Comparison of ENCODE assay signal across 8 cellular contexts in the genomic region with DNA sequence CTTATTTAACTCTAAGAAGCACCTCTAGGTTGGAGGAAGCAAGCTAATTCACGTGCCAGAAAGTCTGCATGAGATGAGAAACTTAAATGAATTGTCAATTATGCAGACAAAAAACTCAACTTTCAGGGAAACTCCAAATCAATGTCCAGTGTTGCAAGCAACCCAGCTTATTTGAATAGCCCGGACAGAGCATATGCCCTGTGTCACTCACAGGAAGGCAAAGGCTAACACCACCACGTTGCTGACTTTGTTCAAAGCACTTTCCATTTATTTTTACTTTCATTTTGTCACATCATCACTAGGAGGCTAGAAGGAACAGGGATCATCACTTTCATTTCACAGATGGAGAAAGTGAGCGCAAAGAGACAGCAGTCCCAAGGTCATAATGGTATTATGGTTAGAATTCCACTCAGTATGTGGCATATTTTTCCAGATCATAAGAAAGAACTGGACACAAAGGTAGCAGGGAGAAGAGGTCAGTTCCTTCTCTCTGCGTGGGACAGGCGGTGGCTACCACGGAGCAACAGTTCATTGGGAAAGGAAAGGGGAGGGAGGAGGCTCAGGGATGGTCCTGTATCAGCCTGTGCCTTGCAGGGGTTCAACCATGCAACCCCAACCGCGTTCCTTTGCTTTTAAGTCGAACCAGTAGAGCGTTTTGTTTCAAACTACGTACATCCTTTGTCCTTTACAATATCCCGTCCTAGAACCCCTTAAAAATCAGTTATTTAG. TPM values are rescaled to one million over a fixed set of nuclear protein-coding genes. Genes with fewer than 3 reads are reported as not detected.
DNase-seq lines count a peak whose midpoint lies in the region; ATAC-seq, FAIRE-seq and TF ChIP-seq lines count a peak whose summit lies in the region.

No MANE protein-coding gene starts in this region.

- H3K9ac ChIP-seq in iPS-15b (ENCODE audit: low read depth, low read length) = no peak overlapping the region

- H3K27me3 ChIP-seq in CD4-positive, CD25-positive, alpha-beta regulatory T cell (ENCODE audit: control insufficient read depth, insufficient read depth, low read length) = no peaks in the 10 kb centered on the region
- H3K27me3 ChIP-seq in iPS-15b (ENCODE audit: control insufficient read depth, insufficient read depth, low read length) (peaks cover 48% of the 10 kb centered on the region), gastrocnemius medialis (no peaks in the 10 kb centered on the region)

- peaks cover 19 to 53% (median 42%) of the 10 kb centered on the region in 4 donors for H3K4me1 Mint-ChIP-seq in CD4-positive, CD25-positive, alpha-beta regulatory T cell

- TF ChIP-seq CTCF in gastrocnemius medialis (IDR thresholded peaks at IDR 0.05 in 4 of 5, conservative IDR thresholded peaks at IDR 0.05 in 1 of 5) (peak in 1 of 5 experiments; percentile 25), D721Med (IDR thresholded peaks at IDR 0.05; ENCODE audit: insufficient read depth, missing control alignments) (no peak)

- peak overlapping the region; percentile 92 to 95 (median 94) for H3K27ac Mint-ChIP-seq in CD4-positive, CD25-positive, alpha-beta regulatory T cell

- peak overlapping the region; percentile 92 to 99 (median 96) for H3K4me3 Mint-ChIP-seq in CD4-positive, CD25-positive, alpha-beta regulatory T cell

- no peak for ATAC-seq in CD4-positive, CD25-positive, alpha-beta regulatory T cell (ENCODE audit: low read depth in 2 of 2)
- ATAC-seq in GM18909 (IDR thresholded peaks at IDR 0.05; ENCODE audit: poor library complexity, unreplicated experiment) (peak; percentile 35), gastrocnemius medialis (peak; percentile 39 to 42)

- no peaks in the 10 kb centered on the region for H3K9me3 Mint-ChIP-seq in CD4-positive, CD25-positive, alpha-beta regulatory T cell

- H3K4me3 ChIP-seq in CD4-positive, CD25-positive, alpha-beta regulatory T cell (ENCODE audit: low read depth, low read length) = peak overlapping the region; percentile 90
- H3K4me3 ChIP-seq in iPS-15b (ENCODE audit: low read depth, low read length) (peak overlapping the region; percentile 64), gastrocnemius medialis (peak overlapping the region; percentile 69 to 76 (median 73))

- DNase-seq in CD4-positive, CD25-positive, alpha-beta regulatory T cell = peak in 2 of 3 donors; percentile 39 to 69
- DNase-seq in LHCN-M2 (ENCODE audit: low read depth) = peak; percentile 87
- DNase-seq in gastrocnemius medialis = peak in 1 of 2 donors; percentile 46
- no peak for DNase-seq in T-helper 9 cell
- DNase-seq in D721Med (ENCODE audit: insufficient read length, low spot score) = no peak

- peaks cover 6% of the 10 kb centered on the region for H3K36me3 Mint-ChIP-seq in CD4-positive, CD25-positive, alpha-beta regulatory T cell

- FAIRE-seq in D721Med (lab: Jason Lieb, UNC) = no peak

- intact Hi-C loops in gastrocnemius medialis (cut with DNase I; ENCODE audit: low total_unique reads) = loop anchor here (10.0 kb wide), 1 partner anchor 320 kb away; the partner anchor contains the start of gene ZNF148

- no peaks in the 10 kb centered on the region for H3K9me3 ChIP-seq in CD4-positive, CD25-positive, alpha-beta regulatory T cell (ENCODE audit: control insufficient read depth in 2 of 2, low read length in 2 of 2)
- H3K9me3 ChIP-seq in iPS-15b (ENCODE audit: control insufficient read depth, insufficient read depth, low read length) = no peaks in the 10 kb centered on the region
- H3K9me3 ChIP-seq in gastrocnemius medialis = no peaks in the 10 kb centered on the region

- H3K4me1 ChIP-seq in CD4-positive, CD25-positive, alpha-beta regulatory T cell (ENCODE audit: control insufficient read depth, insufficient read depth, low read length, poor library complexity, severe bottlenecking) = peaks cover 53% of the 10 kb centered on the region
- peaks cover 37% of the 10 kb centered on the region for H3K4me1 ChIP-seq in iPS-15b (ENCODE audit: control insufficient read depth, insufficient read depth, low read length)
- peaks cover 50 to 63% of the 10 kb centered on the region in 2 donors for H3K4me1 ChIP-seq in gastrocnemius medialis

- peak overlapping the region; percentile 86 for H3K27ac ChIP-seq in CD4-positive, CD25-positive, alpha-beta regulatory T cell (ENCODE audit: insufficient read depth, low read length, poor library complexity, severe bottlenecking)
- H3K27ac ChIP-seq in angular gyrus (ENCODE audit: low read depth, low read length) (peak overlapping the region; percentile 62), gastrocnemius medialis (peak overlapping the region; percentile 84 to 89 (median 89))

- no peaks in the 10 kb centered on the region for H3K27me3 Mint-ChIP-seq in CD4-positive, CD25-positive, alpha-beta regulatory T cell

- no peaks in the 10 kb centered on the region for H3K36me3 ChIP-seq in CD4-positive, CD25-positive, alpha-beta regulatory T cell (ENCODE audit: control insufficient read depth, insufficient read depth, low read length)
- H3K36me3 ChIP-seq in iPS-15b (ENCODE audit: control insufficient read depth, insufficient read depth, low read length) = no peaks in the 10 kb centered on the region
- H3K36me3 ChIP-seq in gastrocnemius medialis = no peaks in the 10 kb centered on the region

- in situ Hi-C loops in gastrocnemius medialis (cut with MboI; ENCODE audit: low sequenced_read_pairs in 4 of 4) = no loop called here

- peak; percentile 29 to 59 for TF ChIP-seq POLR2A in gastrocnemius medialis (IDR thresholded peaks at IDR 0.05)

RNA-seq across cellular contexts. Expression of gene HEG1, which starts 1.2 kb away (rescaled TPM):
- 24.8 TPM for total RNA-seq in CD4-positive, CD25-positive, alpha-beta regulatory T cell
- polyA plus RNA-seq in CD4-positive, CD25-positive, alpha-beta regulatory T cell = 1 to 10 TPM in 3 of 4 donors, under 1 TPM in 1; 0.95 to 3.4 (median 2.1) TPM
- total RNA-seq in LHCN-M2 (2014; rRNA removed) (19.9 and 28.0 TPM in 2 replicates), gastrocnemius medialis (10 to 100 TPM in 3 of 4 donors, 1 to 10 TPM in 1; 9.8 to 27.1 (median 17.6) TPM)
- polyA plus RNA-seq in LHCN-M2 (2012) = 29.3 TPM

Comparison
In these comparisons a context has a peak if more than half of its experiments do, and no peak if none do; other contexts are left out.
1. ATAC-seq: peak in GM18909 (single experiment) and gastrocnemius medialis (2 of 2); none in CD4-positive, CD25-positive, alpha-beta regulatory T cell (0 of 2).
2. DNase-seq: peak in CD4-positive, CD25-positive, alpha-beta regulatory T cell (2 of 3) and LHCN-M2 (single experiment); none in T-helper 9 cell (single experiment) and D721Med (single experiment).
3. Peak in every context shown above with its lines, with median percentiles within 50 percentile points of each other: H3K27ac ChIP-seq and H3K4me3 ChIP-seq.